In the genomic region with DNA sequence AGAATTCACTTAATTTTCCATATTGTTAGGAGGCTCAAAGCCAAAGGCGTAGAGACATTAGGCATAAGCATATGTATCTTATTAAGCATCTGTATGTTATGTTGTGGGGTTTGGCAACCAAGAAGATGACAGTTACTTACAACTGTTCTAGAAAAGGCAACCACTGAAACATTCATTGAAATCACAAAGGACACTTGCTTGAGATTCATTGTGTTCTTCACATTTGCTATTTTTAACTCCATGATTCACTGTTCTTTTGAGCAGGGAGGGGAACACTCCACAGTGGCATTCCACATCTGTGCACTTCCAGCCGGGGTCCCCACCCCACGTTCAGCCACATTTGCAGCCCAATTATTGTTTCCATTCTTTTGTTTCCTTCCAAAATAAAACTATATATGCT, we compare ENCODE assay signal across 9 cellular contexts.
A peak's percentile ranks its signal among the peaks of the same experiment; 100 is the strongest.
DNase-seq lines count a peak whose midpoint lies in the region; ATAC-seq and TF ChIP-seq lines count a peak whose summit lies in the region.
"Had no signal": no experiment of that assay in that cellular context is flagged by ENCODE, and none has a peak within 500 bp of the region (broad histone marks: within the 10 kb centered on the region; RNA-seq: fewer than 3 reads in every experiment).

No MANE protein-coding gene starts in this region.

- no peak for TF ChIP-seq CTCF in A673 (conservative IDR thresholded peaks at IDR 0.05; ENCODE audit: low read depth, low read length)

- no peak overlapping the region for H3K4me3 ChIP-seq in A673 (ENCODE audit: low read depth, low read length, poor library complexity, severe bottlenecking)
- H3K4me3 ChIP-seq: upper lobe of right lung had no signal

- intact Hi-C loops in A673 (cut with micrococcal nuclease; ENCODE audit: unreplicated experiment): loop anchor here (10.0 kb wide), 1 partner anchor 312 kb away; no protein-coding TSS in a partner anchor

- H3K27ac ChIP-seq in layer of hippocampus (ENCODE audit: low read depth, low read length) (peak overlapping the region; percentile 88), A673 (ENCODE audit: low read depth, low read length, poor library complexity, severe bottlenecking) (no peak overlapping the region)
- H3K27ac ChIP-seq: upper lobe of right lung had no signal

- BruUV-seq in A673 (replicated peaks; lab: Mats Ljungman, UMichigan): no TSS peak

- DNase-seq in amniotic epithelial cell (ENCODE audit: low read depth): peak; percentile 48
- DNase-seq in A673 (ENCODE audit: low spot score): no peak
- DNase-seq in SKM-1 treated with dmso at 0.1 percent for 144 hours (lab: John Stamatoyannopoulos, UW; ENCODE audit: unreplicated experiment): no peak
- DNase-seq: upper lobe of right lung had no signal

- H3K27me3 ChIP-seq in layer of hippocampus (ENCODE audit: control insufficient read depth, insufficient read depth, low read length) (no peaks in the 10 kb centered on the region), A673 (replicated peaks; ENCODE audit: insufficient read depth, low read depth, low read length, poor library complexity) (no peaks in the 10 kb centered on the region)
- H3K27me3 ChIP-seq: upper lobe of right lung had no signal

- ATAC-seq in GM18511 (IDR thresholded peaks at IDR 0.05; ENCODE audit: unreplicated experiment): peak; percentile 34
- ATAC-seq in HG03175 (IDR thresholded peaks at IDR 0.05; ENCODE audit: unreplicated experiment): peak; percentile 6
- no peak for ATAC-seq in HG02571 (IDR thresholded peaks at IDR 0.05; ENCODE audit: unreplicated experiment)
- ATAC-seq in HG03565 (IDR thresholded peaks at IDR 0.05; ENCODE audit: unreplicated experiment): no peak

- H3K36me3 ChIP-seq in A673 (ENCODE audit: insufficient read depth, low read length, poor library complexity, severe bottlenecking): no peaks in the 10 kb centered on the region
- H3K36me3 ChIP-seq: upper lobe of right lung had no signal

- H3K4me1 ChIP-seq in A673 (ENCODE audit: insufficient read depth, low read length, poor library complexity, severe bottlenecking): no peaks in the 10 kb centered on the region

- POLR2A ChIA-PET in A673 (lab: Charles Lee; ENCODE audit: low non-redundant PET): no interaction called here

- CTCF ChIA-PET in A673 (lab: Charles Lee): no interaction called here

- no peaks in the 10 kb centered on the region for H3K9me3 ChIP-seq in A673 (ENCODE audit: low read depth, low read length, poor library complexity, severe bottlenecking)
- H3K9me3 ChIP-seq: upper lobe of right lung had no signal

Comparison
In these comparisons a context has a peak if more than half of its experiments do, and no peak if none do; other contexts are left out.
1. ATAC-seq: peak in GM18511 (single experiment) and HG03175 (single experiment); none in HG02571 (single experiment) and HG03565 (single experiment).